Comparison of ENCODE assay signal across 22 cellular contexts in the genomic region with DNA sequence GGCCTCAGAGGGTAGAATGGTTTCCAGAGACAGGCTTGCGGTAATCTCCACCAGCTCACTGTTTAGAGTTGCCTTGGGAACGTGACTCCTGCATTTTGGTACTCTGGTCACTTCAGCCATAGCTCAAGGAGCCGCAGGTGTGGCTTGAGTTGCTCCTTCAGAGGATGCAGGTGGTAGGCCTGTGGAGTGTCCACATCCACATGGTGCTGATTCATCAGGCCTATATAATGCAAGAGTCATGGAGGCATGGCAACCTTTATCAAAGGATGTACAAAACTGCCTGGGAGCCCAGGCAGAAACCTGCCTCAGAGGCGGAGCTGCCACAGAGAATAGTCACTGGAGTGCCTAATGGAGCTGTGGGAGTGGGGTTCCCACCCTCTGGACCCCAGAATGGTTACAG.
"Had no signal": no experiment of that assay in that cellular context is flagged by ENCODE, and none has a peak within 500 bp of the region (broad histone marks: within the 10 kb centered on the region; RNA-seq: fewer than 3 reads in every experiment).

No MANE protein-coding gene starts in this region.

- H3K4me3 ChIP-seq: esophagus muscularis mucosa, gastroesophageal sphincter, left ventricle myocardium inferior, lower lobe of right lung, prostate gland, right lobe of liver, tibial artery had no signal

- H3K9me3 ChIP-seq: esophagus muscularis mucosa, gastroesophageal sphincter, left ventricle myocardium inferior, lower lobe of right lung, prostate gland, right lobe of liver, tibial artery had no signal

- DNase-seq: cortex of kidney; effector memory CD4-positive, alpha-beta T cell; glutamatergic neuron; immature natural killer cell; left cardiac atrium; left ventricle myocardium inferior; lower lobe of right lung; mesendoderm; naive B cell; retina; right lobe of liver; stimulated activated CD4-positive, alpha-beta T cell treated with anti-CD3 and anti-CD28 coated beads, Interleukin-4, amount 100 ng/mL, for 1 hour; stimulated activated CD8-positive, alpha-beta memory T cell treated with anti-CD3 and anti-CD28 coated beads, Interleukin-4, amount 100 ng/mL, for 48 hours; tibial artery had no signal

- H3K27ac ChIP-seq: epithelial cell of prostate, esophagus muscularis mucosa, gastroesophageal sphincter, left ventricle myocardium inferior, lower lobe of right lung, parathyroid adenoma, prostate gland, right lobe of liver, tibial artery had no signal

- H3K27me3 ChIP-seq: esophagus muscularis mucosa, gastroesophageal sphincter, right lobe of liver, tibial artery had no signal

- FAIRE-seq: endometrium, keratinocyte had no signal

- H3K4me1 ChIP-seq: esophagus muscularis mucosa, gastroesophageal sphincter, left ventricle myocardium inferior, lower lobe of right lung, parathyroid adenoma, prostate gland, right lobe of liver, tibial artery had no signal

- H3K36me3 ChIP-seq: esophagus muscularis mucosa, gastroesophageal sphincter, left ventricle myocardium inferior, lower lobe of right lung, prostate gland, right lobe of liver, tibial artery had no signal

- ATAC-seq: gastroesophageal sphincter; left cardiac atrium; lower lobe of right lung; right lobe of liver; stimulated activated memory B cell treated with anti-CD40 and anti-IgM and Interleukin-4, amounts not matched to agents 10 μg/mL and 1 μg/mL and 100 μg/mL, for 72 hours had no signal
